11 cellular contexts compared by ENCODE assay signal in genomic region chrX:41108007-41108683, GRCh38. TPM values are rescaled to one million over a fixed set of nuclear protein-coding genes. Genes with fewer than 3 reads are reported as not detected.
A peak's percentile ranks its signal among the peaks of the same experiment; 100 is the strongest.
DNase-seq lines count a peak whose midpoint lies in the region; ATAC-seq, FAIRE-seq and TF ChIP-seq lines count a peak whose summit lies in the region.
"Had no signal": no experiment of that assay in that cellular context is flagged by ENCODE, and none has a peak within 500 bp of the region (broad histone marks: within the 10 kb centered on the region; RNA-seq: fewer than 3 reads in every experiment).

No MANE protein-coding gene starts in this region.

- no peaks in the 10 kb centered on the region for H3K27me3 ChIP-seq in CD4-positive, alpha-beta T cell (ENCODE audit: control insufficient read depth, insufficient read depth, low read length)
- H3K27me3 ChIP-seq in GM23248 (replicated peaks; ENCODE audit: insufficient read depth) (no peaks in the 10 kb centered on the region), bronchial epithelial cell (ENCODE audit: control insufficient read depth, insufficient read depth, low read length) (no peaks in the 10 kb centered on the region), gastroesophageal sphincter (no peaks in the 10 kb centered on the region)

- intact Hi-C loops in CD4-positive, alpha-beta T cell (cut with DNase I, micrococcal nuclease), result loop anchor here in 1 of 2 experiments (2.0 kb wide), 1 partner anchor 21 kb away; no protein-coding TSS in a partner anchor
- intact Hi-C loops in natural killer cell (cut with micrococcal nuclease), result no loop called here

- peaks cover 14% of the 10 kb centered on the region for H3K36me3 Mint-ChIP-seq in CD4-positive, alpha-beta T cell (ENCODE audit: low read depth)
- peaks cover 8% of the 10 kb centered on the region for H3K36me3 Mint-ChIP-seq in natural killer cell

- no peaks in the 10 kb centered on the region for H3K9me2 ChIP-seq in GM23248 (ENCODE audit: insufficient read depth)

- no peak for FAIRE-seq in bronchial epithelial cell (lab: Jason Lieb, UNC)
- FAIRE-seq in D721Med (lab: Jason Lieb, UNC), result no peak

- H3F3A ChIP-seq in GM23248 (ENCODE audit: insufficient read depth), result no peaks in the 10 kb centered on the region; the same call in 1 of the 2 replicates

- 38 to 50% methylated on average over 2 of the region's 2 CpGs for WGBS in GM23248 (ENCODE audit: low coverage in 1 of 2, low lambda C conversion rate in 2 of 2, missing lambda C conversion rate in 2 of 2), 2 experiments
- 64% methylated on average over 2 of the region's 2 CpGs; no CpG with 5 or more reads in 1 of the 2 donors for WGBS in gastroesophageal sphincter (ENCODE audit: low coverage in 1 of 2), 2 donors

- peaks cover 24% of the 10 kb centered on the region for H4K20me1 ChIP-seq in GM23248 (ENCODE audit: insufficient read depth)

- no peak for TF ChIP-seq EP300 in gastroesophageal sphincter (IDR thresholded peaks at IDR 0.05)

- CTCF ChIA-PET in CD4-positive, alpha-beta T cell (lab: Charles Lee), result no interaction called here

- peak overlapping the region; percentile 80 for H3K27ac Mint-ChIP-seq in CD4-positive, alpha-beta T cell
- peak overlapping the region; percentile 65 to 70 for H3K27ac Mint-ChIP-seq in natural killer cell

- TF ChIP-seq POLR2A in gastroesophageal sphincter (IDR thresholded peaks at IDR 0.05), result no peak

- POLR2A ChIA-PET in CD4-positive, alpha-beta T cell (lab: Charles Lee), result interaction anchor here (3.4 kb wide), 1 partner anchor 23 kb away, joined by 26 read pairs; the partner anchor contains the start of gene USP9X

- no peak for DNase-seq in CD4-positive, alpha-beta T cell
- DNase-seq in GM23248 (peak; percentile 35), bronchial epithelial cell (ENCODE audit: low read depth) (peak; percentile 10), natural killer cell (no peak), D721Med (ENCODE audit: insufficient read length, low spot score) (no peak)
- DNase-seq: KBM-7; NCI-H187; NK-92 treated with Interleukin-12 subunit alpha and Interleukin-12 subunit beta, amount 100 ng/mL, for 24 hours; right cardiac atrium had no signal

- H3K4me1 ChIP-seq in GM23248 (ENCODE audit: insufficient read depth) (peaks cover 23% of the 10 kb centered on the region; the same call in 1 of the 2 replicates), gastroesophageal sphincter (peaks cover 0 to 77% (median 0%) of the 10 kb centered on the region in 3 donors)

- ATAC-seq in CD4-positive, alpha-beta T cell (ENCODE audit: poor library complexity), result no peak
- ATAC-seq in natural killer cell (peak in 2 of 3 donors; percentile 22 to 40), gastroesophageal sphincter (no peak), GM19035 (IDR thresholded peaks at IDR 0.05; ENCODE audit: unreplicated experiment) (no peak)
- ATAC-seq: right cardiac atrium had no signal

- H2AFZ ChIP-seq in GM23248, result no peak overlapping the region

- no peak overlapping the region for H3K27ac ChIP-seq in CD4-positive, alpha-beta T cell (ENCODE audit: low read depth, low read length)
- no peak overlapping the region for H3K27ac ChIP-seq in GM23248
- H3K27ac ChIP-seq in gastroesophageal sphincter, result no peak overlapping the region

- H3K36me3 ChIP-seq in GM23248 (ENCODE audit: low read depth), result no peaks in the 10 kb centered on the region
- H3K36me3 ChIP-seq in bronchial epithelial cell (ENCODE audit: control insufficient read depth, insufficient read depth, low read length), result no peaks in the 10 kb centered on the region
- no peaks in the 10 kb centered on the region for H3K36me3 ChIP-seq in gastroesophageal sphincter

- H3K4me1 Mint-ChIP-seq in CD4-positive, alpha-beta T cell (ENCODE audit: low read depth), result peaks cover 79% of the 10 kb centered on the region
- peaks cover 67 to 69% of the 10 kb centered on the region in 2 donors for H3K4me1 Mint-ChIP-seq in natural killer cell

- H3K9ac ChIP-seq in GM23248, result no peak overlapping the region

- no peaks in the 10 kb centered on the region for H3K9me3 Mint-ChIP-seq in CD4-positive, alpha-beta T cell
- no peaks in the 10 kb centered on the region for H3K9me3 Mint-ChIP-seq in natural killer cell

- H3K4me3 ChIP-seq in GM23248 (no peak overlapping the region), bronchial epithelial cell (ENCODE audit: low read depth, low read length) (no peak overlapping the region), gastroesophageal sphincter (no peak overlapping the region)

- TF ChIP-seq CTCF in CD4-positive, alpha-beta T cell (IDR thresholded peaks at IDR 0.05), result no peak
- no peak for TF ChIP-seq CTCF in bronchial epithelial cell (IDR thresholded peaks at IDR 0.05; ENCODE audit: insufficient read depth, low read length, severe bottlenecking)
- no peak for TF ChIP-seq CTCF in natural killer cell (IDR thresholded peaks at IDR 0.05)
- no peak for TF ChIP-seq CTCF in D721Med (IDR thresholded peaks at IDR 0.05; ENCODE audit: insufficient read depth, missing control alignments)
- TF ChIP-seq CTCF in gastroesophageal sphincter (IDR thresholded peaks at IDR 0.05), result no peak

- in situ Hi-C loops in GM23248 (cut with MboI), result loop anchor here (25.0 kb wide), 2 partner anchors 171 to 421 kb away; no protein-coding TSS in a partner anchor

- no peak overlapping the region for H3K4me2 ChIP-seq in GM23248 (ENCODE audit: unreplicated experiment)

- H3K9me3 ChIP-seq in CD4-positive, alpha-beta T cell (ENCODE audit: control insufficient read depth, low read length), result no peaks in the 10 kb centered on the region
- H3K9me3 ChIP-seq in GM23248 (ENCODE audit: low read depth) (no peaks in the 10 kb centered on the region), gastroesophageal sphincter (no peaks in the 10 kb centered on the region)

- H3K4me3 Mint-ChIP-seq in CD4-positive, alpha-beta T cell, result no peak overlapping the region
- peak overlapping the region; percentile 38 for H3K4me3 Mint-ChIP-seq in natural killer cell

- H3K27me3 Mint-ChIP-seq in CD4-positive, alpha-beta T cell, result no peaks in the 10 kb centered on the region
- H3K27me3 Mint-ChIP-seq in natural killer cell (ENCODE audit: low read depth in 2 of 2), result no peaks in the 10 kb centered on the region

- peaks cover 100% of the 10 kb centered on the region for H3K79me2 ChIP-seq in GM23248 (ENCODE audit: insufficient read depth)

RNA-seq across cellular contexts. Expression of gene USP9X, which starts 22.9 kb away (rescaled TPM):
- total RNA-seq in CD4-positive, alpha-beta T cell, result 10 to 100 TPM; 70.4 to 74.8 TPM
- 72.3 and 76.1 TPM in 2 replicates for total RNA-seq in GM23248 (2014; rRNA removed; shearing (Covaris generic))
- 21.5 and 23.9 TPM in 2 replicates for polyA plus RNA-seq in GM23248 (2016; fragmentation: Nextera tagmentation; extraction: Ambion mirVana)
- total RNA-seq in bronchial epithelial cell, result 53.2 and 118 TPM in 2 replicates
- 10 to 100 TPM; 76.3 to 87.4 (median 81.9) TPM for total RNA-seq in natural killer cell
- 100 to 1,000 TPM; 113 to 141 (median 130) TPM for total RNA-seq in gastroesophageal sphincter

Comparison
In these comparisons a context has a peak if more than half of its experiments do, and no peak if none do; other contexts are left out.
1. ATAC-seq: peak in natural killer cell (2 of 3); none in CD4-positive, alpha-beta T cell (single experiment), gastroesophageal sphincter (single experiment) and GM19035 (single experiment).
2. DNase-seq: peak in GM23248 (single experiment) and bronchial epithelial cell (single experiment); none in CD4-positive, alpha-beta T cell (0 of 10), natural killer cell (single experiment) and D721Med (single experiment).